In the genomic region with DNA sequence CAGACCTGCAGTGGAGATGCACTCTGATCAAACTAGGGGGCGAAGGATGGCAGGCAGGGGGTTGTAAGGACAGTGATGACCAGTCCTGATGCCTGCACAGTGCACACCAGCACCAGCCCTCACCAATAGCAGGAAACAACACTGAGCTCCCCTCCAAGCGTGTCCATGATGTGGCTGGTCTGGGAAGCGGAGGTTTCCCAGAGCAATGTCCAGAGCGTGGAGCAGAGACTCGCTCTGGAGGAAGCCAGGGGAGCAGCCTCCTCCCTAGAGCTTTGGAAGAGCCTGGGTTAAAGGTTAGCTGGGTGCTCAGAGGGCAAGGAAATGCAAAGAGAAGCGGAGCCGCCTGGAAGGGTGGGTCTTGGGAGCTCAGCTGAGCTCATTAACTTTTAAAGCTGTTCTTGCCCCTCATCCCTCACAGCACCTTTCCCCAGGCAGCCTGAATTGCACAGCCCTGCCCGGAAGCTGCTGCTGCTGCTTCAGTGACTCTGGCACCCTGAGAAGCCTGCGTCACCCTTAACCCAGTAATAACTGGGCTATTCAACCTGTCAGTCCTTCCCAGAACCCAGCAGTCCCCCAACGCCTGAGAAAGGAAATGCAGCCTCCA, we compare ENCODE assay signal across 14 cellular contexts.
DNase-seq lines count a peak whose midpoint lies in the region; TF ChIP-seq lines count a peak whose summit lies in the region.
"Had no signal": no experiment of that assay in that cellular context is flagged by ENCODE, and none has a peak within 500 bp of the region (broad histone marks: within the 10 kb centered on the region; RNA-seq: fewer than 3 reads in every experiment).

No MANE protein-coding gene starts in this region.

- H3K4me2 ChIP-seq in neuronal stem cell (ENCODE audit: insufficient read depth, low read length, poor library complexity, severe bottlenecking), result no peak overlapping the region

- WGBS in neuronal stem cell (ENCODE audit: extremely low coverage in 2 of 2, insufficient read length in 2 of 2, insufficient replicate concordance in 1 of 2), 2 donors, result no CpG with 5 or more reads among the region's 10 CpGs

- H2BK15ac ChIP-seq in neuronal stem cell (ENCODE audit: low read length), result peak overlapping the region; percentile 99

- peak overlapping the region; percentile 78 for H3K14ac ChIP-seq in neuronal stem cell (ENCODE audit: low read length)

- TF ChIP-seq POLR2A in Peyer's patch (IDR thresholded peaks at IDR 0.05), result no peak

- H3K9me3 ChIP-seq in Peyer's patch (no peaks in the 10 kb centered on the region), left ventricle myocardium inferior (replicated peaks) (no peaks in the 10 kb centered on the region), neuronal stem cell (replicated peaks in 1 of 2; ENCODE audit: control insufficient read depth in 2 of 2, insufficient read depth in 1 of 2, low read depth in 1 of 2, low read length in 2 of 2) (no peaks in the 10 kb centered on the region)
- no peaks in the 10 kb centered on the region for H3K9me3 ChIP-seq in CD4-positive, alpha-beta memory T cell (ENCODE audit: control insufficient read depth in 1 of 2, low read length in 2 of 2)
- H3K9me3 ChIP-seq: neutrophil had no signal

- H4K8ac ChIP-seq in neuronal stem cell (ENCODE audit: low read depth, low read length), result peak overlapping the region; percentile 77

- H4K91ac ChIP-seq in neuronal stem cell (ENCODE audit: low read depth, low read length, poor library complexity), result peak overlapping the region; percentile 73

- POLR2A ChIA-PET in CD4-positive, alpha-beta memory T cell (lab: Charles Lee; ENCODE audit: partially characterized antibody), result no interaction called here

- H2BK12ac ChIP-seq in neuronal stem cell (ENCODE audit: low read length), result peak overlapping the region; percentile 74

- H3K36me3 ChIP-seq in Peyer's patch (no peaks in the 10 kb centered on the region), left ventricle myocardium inferior (no peaks in the 10 kb centered on the region), neuronal stem cell (replicated peaks in 1 of 2; ENCODE audit: control insufficient read depth in 2 of 2, insufficient read depth in 2 of 2, low read length in 2 of 2) (no peaks in the 10 kb centered on the region)
- H3K36me3 ChIP-seq in CD4-positive, alpha-beta memory T cell (ENCODE audit: insufficient read depth, low read length), result no peaks in the 10 kb centered on the region
- H3K36me3 ChIP-seq: neutrophil had no signal

- no peak overlapping the region for H3K4me3 ChIP-seq in Peyer's patch
- H3K4me3 ChIP-seq in left ventricle myocardium inferior, result no peak overlapping the region
- H3K4me3 ChIP-seq in neuronal stem cell (ENCODE audit: low read length in 2 of 2), result no peak overlapping the region
- no peak overlapping the region for H3K4me3 ChIP-seq in CD4-positive, alpha-beta memory T cell (ENCODE audit: low read length in 2 of 2)

- H2BK120ac ChIP-seq in neuronal stem cell (ENCODE audit: low read depth, low read length), result no peak overlapping the region

- H3K27ac ChIP-seq in Peyer's patch (peak overlapping the region in 1 of 4 donors; percentile 19), left ventricle myocardium inferior (replicated peaks) (peak overlapping the region; percentile 55), neuronal stem cell (replicated peaks; ENCODE audit: low read length) (peak overlapping the region; percentile 23)
- H3K27ac ChIP-seq in CD4-positive, alpha-beta memory T cell (ENCODE audit: low read depth, low read length), result no peak overlapping the region
- H3K27ac ChIP-seq: neutrophil had no signal

- intact Hi-C loops in left ventricle myocardium inferior (cut with micrococcal nuclease), result no loop called here
- intact Hi-C loops in CD4-positive, alpha-beta memory T cell (cut with micrococcal nuclease), result no loop called here

- peaks cover 0 to 11% (median 4%) of the 10 kb centered on the region in 4 donors for H3K4me1 Mint-ChIP-seq in CD4-positive, alpha-beta memory T cell

- H3K4ac ChIP-seq in neuronal stem cell (ENCODE audit: low read length), result peak overlapping the region; percentile 2

- H3K4me3 Mint-ChIP-seq in CD4-positive, alpha-beta memory T cell, result no peak overlapping the region
- H3K4me3 Mint-ChIP-seq: activated naive CD4-positive, alpha-beta T cell treated with anti-CD3 and anti-CD28 coated beads for 36 hours; stimulated activated naive CD8-positive, alpha-beta T cell treated with anti-CD3 and anti-CD28 coated beads, Interleukin-15, Interleukin-2, amounts not matched to agents 100 ng/mL and 50 ng/mL, for 24 hours had no signal

- H3K9me3 Mint-ChIP-seq in CD4-positive, alpha-beta memory T cell, result no peaks in the 10 kb centered on the region
- H3K9me3 Mint-ChIP-seq: activated naive CD4-positive, alpha-beta T cell treated with anti-CD3 and anti-CD28 coated beads for 36 hours; stimulated activated naive CD8-positive, alpha-beta T cell treated with anti-CD3 and anti-CD28 coated beads, Interleukin-15, Interleukin-2, amounts not matched to agents 100 ng/mL and 50 ng/mL, for 24 hours had no signal

- H3K79me1 ChIP-seq in neuronal stem cell (ENCODE audit: low read depth, low read length), result no peaks in the 10 kb centered on the region

- peak overlapping the region; percentile 39 for H2AFZ ChIP-seq in neuronal stem cell (ENCODE audit: low read length)

- no peaks in the 10 kb centered on the region for H3K36me3 Mint-ChIP-seq in CD4-positive, alpha-beta memory T cell

- H3K4me1 ChIP-seq in Peyer's patch, result peaks cover 0 to 11% (median 4%) of the 10 kb centered on the region in 4 donors
- H3K4me1 ChIP-seq in left ventricle myocardium inferior, result peaks cover 16% of the 10 kb centered on the region
- peaks cover 0 to 12% of the 10 kb centered on the region in 2 donors for H3K4me1 ChIP-seq in neuronal stem cell (ENCODE audit: control insufficient read depth in 2 of 2, insufficient read depth in 1 of 2, low read depth in 1 of 2, low read length in 2 of 2)
- H3K4me1 ChIP-seq in CD4-positive, alpha-beta memory T cell (ENCODE audit: insufficient read depth, low read length), result no peaks in the 10 kb centered on the region

- H3K27me3 ChIP-seq in Peyer's patch (no peaks in the 10 kb centered on the region), left ventricle myocardium inferior (ENCODE audit: low read depth) (no peaks in the 10 kb centered on the region), neuronal stem cell (ENCODE audit: control insufficient read depth in 3 of 3, insufficient read depth in 3 of 3, low read depth in 1 of 3, low read length in 3 of 3) (peaks cover 0 to 4% (median 0%) of the 10 kb centered on the region in 3 experiments)
- no peaks in the 10 kb centered on the region for H3K27me3 ChIP-seq in CD4-positive, alpha-beta memory T cell (ENCODE audit: insufficient read depth, low read length)
- H3K27me3 ChIP-seq: neutrophil had no signal

- H2AK5ac ChIP-seq in neuronal stem cell (ENCODE audit: low read depth, low read length), result peak overlapping the region; percentile 62

- peak overlapping the region; percentile 7 for H2BK5ac ChIP-seq in neuronal stem cell (ENCODE audit: low read length)

- no peak overlapping the region for H3K23ac ChIP-seq in neuronal stem cell (ENCODE audit: low read depth, low read length, poor library complexity)

- no peak overlapping the region for H3K27ac Mint-ChIP-seq in CD4-positive, alpha-beta memory T cell
- H3K27ac Mint-ChIP-seq: activated naive CD4-positive, alpha-beta T cell treated with anti-CD3 and anti-CD28 coated beads for 36 hours; stimulated activated naive CD8-positive, alpha-beta T cell treated with anti-CD3 and anti-CD28 coated beads, Interleukin-15, Interleukin-2, amounts not matched to agents 100 ng/mL and 50 ng/mL, for 24 hours had no signal

- peaks cover 0 to 2% of the 10 kb centered on the region in 2 donors for H3K27me3 Mint-ChIP-seq in CD4-positive, alpha-beta memory T cell
- H3K27me3 Mint-ChIP-seq: stimulated activated naive CD8-positive, alpha-beta T cell treated with anti-CD3 and anti-CD28 coated beads, Interleukin-15, Interleukin-2, amounts not matched to agents 100 ng/mL and 50 ng/mL, for 24 hours had no signal

- H3K9ac ChIP-seq in neuronal stem cell (ENCODE audit: low read depth, low read length, poor library complexity), result peak overlapping the region; percentile 15

- TF ChIP-seq CTCF in Peyer's patch (IDR thresholded peaks at IDR 0.05), result peak in 1 of 6 experiments; percentile 16
- TF ChIP-seq CTCF in left ventricle myocardium inferior (IDR thresholded peaks at IDR 0.05; ENCODE audit: borderline replicate concordance), result no peak

- peak in 2 of 3 donors; percentile 55 to 58 for DNase-seq in Peyer's patch
- DNase-seq in left ventricle myocardium inferior, result no peak
- DNase-seq in neuronal stem cell (ENCODE audit: low spot score), result no peak
- peak; percentile 67 for DNase-seq in ureter (ENCODE audit: low spot score)
- no peak for DNase-seq in CD4-positive, alpha-beta memory T cell
- DNase-seq in Ammon's horn (ENCODE audit: low spot score), result no peak
- DNase-seq in NAMALWA (ENCODE audit: low spot score), result no peak
- DNase-seq: activated naive CD4-positive, alpha-beta T cell treated with anti-CD3 and anti-CD28 coated beads for 36 hours; NCI-H1048; NCI-H526; SHP77 treated with DMSO at 0.1 percent for 48 hours; stimulated activated CD4-positive, alpha-beta T cell treated with anti-CD3 and anti-CD28 coated beads, Interleukin-4, amount 100 ng/mL, for 1 hour had no signal

- peak overlapping the region; percentile 84 for H3K18ac ChIP-seq in neuronal stem cell (ENCODE audit: low read length)

- CTCF ChIA-PET in CD4-positive, alpha-beta memory T cell (lab: Charles Lee; ENCODE audit: partially characterized antibody), result no interaction called here

Comparison
In these comparisons a context has a peak if more than half of its experiments do, and no peak if none do; other contexts are left out.
1. DNase-seq: peak in Peyer's patch (2 of 3) and ureter (single experiment); none in left ventricle myocardium inferior (single experiment), neuronal stem cell (single experiment), CD4-positive, alpha-beta memory T cell (0 of 5), Ammon's horn (single experiment) and NAMALWA (single experiment).